ENCODE assay signal across 8 cellular contexts in genomic region chr11:112157274-112157766, GRCh38. TPM values are rescaled to one million over a fixed set of nuclear protein-coding genes. Genes with fewer than 3 reads are reported as not detected.
DNase-seq lines count a peak whose midpoint lies in the region; ATAC-seq, FAIRE-seq and TF ChIP-seq lines count a peak whose summit lies in the region.

No MANE protein-coding gene starts in this region.

- no peak overlapping the region for H3T11ph ChIP-seq in H9 (ENCODE audit: low read length)

- no peak overlapping the region for H3K4me3 ChIP-seq in GM12878
- no peak overlapping the region for H3K4me3 ChIP-seq in right lobe of liver
- H3K4me3 ChIP-seq in dorsolateral prefrontal cortex = no peak overlapping the region

- intact Hi-C loops in GM12878 (cut with micrococcal nuclease; ENCODE audit: unreplicated experiment) = no loop called here
- intact Hi-C loops in right lobe of liver (cut with DNase I) = no loop called here
- intact Hi-C loops in dorsolateral prefrontal cortex (cut with DNase I) = no loop called here

- no peak for TF ChIP-seq RAD21 in GM12878 (IDR thresholded peaks at IDR 0.05; ENCODE audit: insufficient read depth, low read depth, low read length)

- no peak overlapping the region for H4K5ac ChIP-seq in H9 (ENCODE audit: insufficient read length, low read depth, low read length)

- TF ChIP-seq CTCF in AG09319 (IDR thresholded peaks at IDR 0.05; ENCODE audit: low read depth, low read length) = no peak
- TF ChIP-seq CTCF in GM12878 (IDR thresholded peaks at IDR 0.05 in 2 of 3, conservative IDR thresholded peaks at IDR 0.05 in 1 of 3; ENCODE audit: control insufficient read depth in 2 of 3, extremely low read depth in 1 of 3, insufficient read depth in 1 of 3, low read depth in 3 of 3, low read length in 3 of 3) = no peak
- TF ChIP-seq CTCF in right lobe of liver (IDR thresholded peaks at IDR 0.05) = no peak
- TF ChIP-seq CTCF in mesothelial cell of epicardium (IDR thresholded peaks at IDR 0.05; ENCODE audit: unreplicated experiment) = no peak
- no peak for TF ChIP-seq CTCF in dorsolateral prefrontal cortex (IDR thresholded peaks at IDR 0.05 in 54 of 56, conservative IDR thresholded peaks at IDR 0.05 in 2 of 56; ENCODE audit: low read depth in 1 of 56, partially characterized antibody in 56 of 56)
- TF ChIP-seq CTCF in H9 (conservative IDR thresholded peaks at IDR 0.05) = no peak

- RAD21 ChIA-PET in GM12878 (lab: Charles Lee; ENCODE audit: unreplicated experiment) = no interaction called here

- H3K4me1 ChIP-seq in GM12878 (ENCODE audit: control insufficient read depth, insufficient read depth, low read length) (no peaks in the 10 kb centered on the region), right lobe of liver (peaks cover 0 to 13% (median 5%) of the 10 kb centered on the region in 4 donors), H9 (ENCODE audit: insufficient read depth, low read length) (no peaks in the 10 kb centered on the region)

- no peak overlapping the region for H4K8ac ChIP-seq in H9 (replicated peaks; ENCODE audit: insufficient read length, low read depth, low read length)

- no peak for TF ChIP-seq EP300 in GM12878 (IDR thresholded peaks at IDR 0.05; ENCODE audit: borderline replicate concordance in 1 of 2, control insufficient read depth in 1 of 2, low read depth in 2 of 2, low read length in 2 of 2)

- H3K36me3 Mint-ChIP-seq in mesothelial cell of epicardium = no peaks in the 10 kb centered on the region
- H3K36me3 Mint-ChIP-seq in H9 (ENCODE audit: insufficient read depth in 1 of 3, low read depth in 3 of 3) = no peaks in the 10 kb centered on the region

- H4K20me1 ChIP-seq in GM12878 (ENCODE audit: control insufficient read depth, insufficient read depth) = no peaks in the 10 kb centered on the region
- no peaks in the 10 kb centered on the region for H4K20me1 ChIP-seq in H9 (ENCODE audit: control insufficient read depth, insufficient read depth, insufficient read length)

- H3K27ac Mint-ChIP-seq in mesothelial cell of epicardium = no peak overlapping the region
- no peak overlapping the region; a peak in 1 of 7 replicates for H3K27ac Mint-ChIP-seq in H9

- in situ Hi-C loops in GM12878 (cut with MboI) = no loop called here

- SMC1A ChIA-PET in GM12878 (lab: Charles Lee; ENCODE audit: uncharacterized antibody, unreplicated experiment) = interaction anchor here (1.1 kb wide), 1 partner anchor 43 kb away, joined by 3 read pairs; no protein-coding TSS in a partner anchor

- H2BK15ac ChIP-seq in H9 (ENCODE audit: low read depth, low read length) = no peak overlapping the region

- no peaks in the 10 kb centered on the region for H3K23me2 ChIP-seq in H9 (ENCODE audit: insufficient read length, low read depth, low read length, poor library complexity, severe bottlenecking)

- H3K9me3 Mint-ChIP-seq in mesothelial cell of epicardium (no peaks in the 10 kb centered on the region), H9 (no peaks in the 10 kb centered on the region)

- no peak for FAIRE-seq in GM12878 (lab: Jason Lieb, UNC)

- BruUV-seq in GM12878 (replicated peaks; lab: Mats Ljungman, UMichigan) = no TSS peak

- DNase-seq in AG09319 (ENCODE audit: extremely low read depth, low read depth) (peak; percentile 90), HT1080 (ENCODE audit: low read depth) (peak; percentile 100), GM12878 (ENCODE audit: low read depth, low spot score) (no peak), right lobe of liver (no peak), mesothelial cell of epicardium (ENCODE audit: low spot score in 2 of 2, unreplicated experiment in 2 of 2) (no peak), dorsolateral prefrontal cortex (no peak), H9 (no peak)

- H3K27me3 ChIP-seq in GM12878 (replicated peaks in 1 of 2; ENCODE audit: control insufficient read depth in 2 of 2, insufficient read depth in 2 of 2, low read length in 1 of 2) (no peaks in the 10 kb centered on the region), right lobe of liver (no peaks in the 10 kb centered on the region), dorsolateral prefrontal cortex (no peaks in the 10 kb centered on the region), H9 (ENCODE audit: insufficient read depth, low read length) (no peaks in the 10 kb centered on the region)

- no peak overlapping the region for H3K18ac ChIP-seq in H9 (ENCODE audit: insufficient read length, low read depth, low read length)

- H3K14ac ChIP-seq in H9 (ENCODE audit: insufficient read depth, low read length) = no peak overlapping the region

- no peak overlapping the region for H2AFZ ChIP-seq in GM12878 (ENCODE audit: control insufficient read depth, low read depth, low read length)
- no peak overlapping the region for H2AFZ ChIP-seq in H9 (ENCODE audit: low read length)

- H3K27ac ChIP-seq in GM12878 (ENCODE audit: control insufficient read depth, insufficient read depth) = no peak overlapping the region
- H3K27ac ChIP-seq in right lobe of liver = peak overlapping the region; percentile 45 to 58 (median 51)
- H3K27ac ChIP-seq in dorsolateral prefrontal cortex = no peak overlapping the region
- H3K27ac ChIP-seq in H9 (ENCODE audit: insufficient read length, low read depth, low read length) = no peak overlapping the region

- CTCF ChIA-PET in GM12878 (lab: Yijun Ruan, JAX) = interaction anchor here (1.3 to 1.8 kb wide), 3 partner anchors 12 to 44 kb away, joined by 3 to 8 read pairs (median 6); partner anchors contain the start of gene BCO2

- no peak overlapping the region for H3K4me3 Mint-ChIP-seq in mesothelial cell of epicardium
- no peak overlapping the region for H3K4me3 Mint-ChIP-seq in H9

- H3K4ac ChIP-seq in H9 (ENCODE audit: low read depth, low read length) = no peak overlapping the region

- no peak overlapping the region for H2BK12ac ChIP-seq in H9 (ENCODE audit: insufficient read length, low read depth, low read length)

- H3K79me1 ChIP-seq in H9 (ENCODE audit: insufficient read depth, low read depth, low read length, poor library complexity, severe bottlenecking) = no peaks in the 10 kb centered on the region

- H3K79me2 ChIP-seq in GM12878 (ENCODE audit: control insufficient read depth, insufficient read depth, low read length) (no peaks in the 10 kb centered on the region), H9 (ENCODE audit: insufficient read depth, low read length) (no peaks in the 10 kb centered on the region)

- H3K9me3 ChIP-seq in GM12878 (replicated peaks; ENCODE audit: control insufficient read depth, insufficient read depth, low read length) (no peaks in the 10 kb centered on the region), right lobe of liver (no peaks in the 10 kb centered on the region), H9 (ENCODE audit: control insufficient read depth, low read depth, low read length) (no peaks in the 10 kb centered on the region)

- H2BK120ac ChIP-seq in H9 (ENCODE audit: low read depth, low read length, poor library complexity, severe bottlenecking) = no peak overlapping the region

- no peaks in the 10 kb centered on the region for H3K4me1 Mint-ChIP-seq in mesothelial cell of epicardium
- no peaks in the 10 kb centered on the region; a peak in 1 of 4 replicates for H3K4me1 Mint-ChIP-seq in H9

- H4K91ac ChIP-seq in H9 (ENCODE audit: insufficient read length, low read depth, low read length) = no peak overlapping the region

- no peak overlapping the region for H2AK5ac ChIP-seq in H9 (ENCODE audit: insufficient read length, low read length)

- H3K36me3 ChIP-seq in GM12878 (ENCODE audit: control insufficient read depth in 2 of 2, insufficient read depth in 2 of 2, low read length in 1 of 2) = no peaks in the 10 kb centered on the region
- no peaks in the 10 kb centered on the region for H3K36me3 ChIP-seq in right lobe of liver

- no peak overlapping the region for H3K23ac ChIP-seq in H9 (ENCODE audit: insufficient read length, low read depth, low read length)

- H3K4me2 ChIP-seq in GM12878 (ENCODE audit: control insufficient read depth, insufficient read depth) = no peak overlapping the region
- H3K4me2 ChIP-seq in H9 (ENCODE audit: insufficient read depth, insufficient read length, low read length) = no peak overlapping the region

- POLR2A ChIA-PET in GM12878 (lab: Charles Lee) = no interaction called here

- H2BK5ac ChIP-seq in H9 (ENCODE audit: insufficient read length, low read length) = no peak overlapping the region

- no peak overlapping the region for H2BK20ac ChIP-seq in H9 (ENCODE audit: low read depth, low read length, poor library complexity, severe bottlenecking)

- peak; percentile 49 for ATAC-seq in GM12878
- peak; percentile 90 to 95 (median 94) for ATAC-seq in right lobe of liver
- no peak for ATAC-seq in GM18858 (IDR thresholded peaks at IDR 0.05; ENCODE audit: unreplicated experiment)

- H3K27me3 Mint-ChIP-seq in mesothelial cell of epicardium (ENCODE audit: low read depth) (peaks cover 7% of the 10 kb centered on the region), H9 (ENCODE audit: low read depth) (no peaks in the 10 kb centered on the region)

- H3K9ac ChIP-seq in GM12878 (ENCODE audit: control insufficient read depth, insufficient read depth, low read length) (no peak overlapping the region), H9 (ENCODE audit: extremely low read depth, insufficient read length, low read length) (no peak overlapping the region)

- no peak overlapping the region for H3K56ac ChIP-seq in H9 (ENCODE audit: insufficient read length, low read depth, low read length)

- WGBS in GM12878 (ENCODE audit: insufficient coverage, insufficient replicate concordance, low lambda C conversion rate, missing lambda C conversion rate) = 65% methylated on average over 3 of the region's 3 CpGs
- WGBS in right lobe of liver (ENCODE audit: insufficient coverage, low coverage, low lambda C conversion rate, missing lambda C conversion rate) = 53% methylated on average over 3 of the region's 3 CpGs
- no CpG with 5 or more reads among the region's 3 CpGs for WGBS in H9 (ENCODE audit: extremely low coverage, insufficient read length, low lambda C conversion rate)

- TF ChIP-seq POLR2A in GM12878 (IDR thresholded peaks at IDR 0.05; ENCODE audit: low read depth, low read length) = no peak
- no peak for TF ChIP-seq POLR2A in right lobe of liver (IDR thresholded peaks at IDR 0.05)

RNA-seq across cellular contexts. Expression of gene IL18, which starts 6.6 kb away (rescaled TPM):
- total RNA-seq in HT1080 (2014; rRNA removed; shearing (Covaris generic)) = 0.32 TPM in 1 of 2 replicates, not detected in the other
- 0.21 and 0.74 TPM in 2 replicates for polyA plus RNA-seq in HT1080 (2015; cell fraction: cytosol; rRNA removed)
- 0.58 TPM in 1 of 2 replicates, not detected in the other for polyA plus RNA-seq in HT1080 (2015; cell fraction: nucleus; rRNA removed)
- total RNA-seq in GM12878 (2013; cell fraction: nucleolus; rRNA removed) = not detected in 2 replicates
- total RNA-seq in GM12878 (2014; rRNA removed) = 0.11 and 0.17 TPM in 2 replicates
- 0.32 and 0.40 TPM in 2 replicates for total RNA-seq in GM12878 (2014; rRNA removed; fragmentation: Illumina TruSeq; extraction: Trizol)
- 0.21 and 0.24 TPM in 2 replicates for total RNA-seq in GM12878 (2021)
- polyA plus RNA-seq in GM12878 (2011; ENCODE audit: low read depth) = 0.66 TPM
- polyA plus RNA-seq in GM12878 (2011; rRNA removed) = 0.12 TPM in 1 of 2 replicates, not detected in the other
- polyA plus RNA-seq in GM12878 (2011; cell fraction: cytosol; rRNA removed) = not detected in 2 replicates
- not detected in 2 replicates for polyA plus RNA-seq in GM12878 (2011; cell fraction: nucleus; rRNA removed)
- 0.65 and 1.2 TPM in 2 replicates for polyA plus RNA-seq in GM12878 (2012)
- 0.38 TPM in 1 of 2 replicates, not detected in the other for polyA plus RNA-seq in GM12878 (2014; fragmentation: Illumina TruSeq; extraction: Trizol)
- under 1 TPM; 0.40 to 0.42 TPM for polyA plus RNA-seq in GM12878 (2014; fragmentation: Nextera tagmentation; extraction: Ambion mirVana)
- 0.27 and 0.34 TPM in 2 replicates for polyA plus RNA-seq in GM12878 (2014; rRNA removed)
- under 1 TPM; 0.15 to 0.19 TPM for polyA plus RNA-seq in GM12878 (2016; fragmentation: Nextera tagmentation; extraction: Ambion mirVana)
- not detected in 2 replicates for polyA minus RNA-seq in GM12878 (2011; rRNA and poly(A)+ RNA removed)
- not detected in 2 replicates for polyA minus RNA-seq in GM12878 (2011; cell fraction: cytosol; rRNA and poly(A)+ RNA removed)
- not detected in 2 replicates for polyA minus RNA-seq in GM12878 (2011; cell fraction: nucleus; rRNA and poly(A)+ RNA removed)
- 1 to 10 TPM; 2.7 to 7.2 (median 4.4) TPM for total RNA-seq in right lobe of liver
- total RNA-seq in mesothelial cell of epicardium = 0.24 to 0.31 TPM (median 0.29 TPM) in 3 replicates
- 10 to 100 TPM in 10 of 120 experiments, 1 to 10 TPM in 110; 1.1 to 18.1 (median 4.8) TPM for total RNA-seq in dorsolateral prefrontal cortex
- total RNA-seq in H9 (2021) = 0.31 TPM in 1 of 2 replicates, not detected in the other

RNA-seq across cellular contexts. Expression of gene TEX12, which starts 9.9 kb away (rescaled TPM):
- 0.94 TPM in 1 of 2 replicates, not detected in the other for total RNA-seq in HT1080 (2014; rRNA removed; shearing (Covaris generic))
- 0.23 and 0.46 TPM in 2 replicates for polyA plus RNA-seq in HT1080 (2015; cell fraction: cytosol; rRNA removed)
- 0.32 and 0.35 TPM in 2 replicates for polyA plus RNA-seq in HT1080 (2015; cell fraction: nucleus; rRNA removed)
- total RNA-seq in GM12878 (2013; cell fraction: nucleolus; rRNA removed) = 1.1 and 2.4 TPM in 2 replicates
- total RNA-seq in GM12878 (2014; rRNA removed) (0.16 TPM in 1 of 2 replicates, not detected in the other), GM12878 (2014; rRNA removed; fragmentation: Illumina TruSeq; extraction: Trizol) (0.18 and 0.41 TPM in 2 replicates), GM12878 (2021) (0.51 TPM in 1 of 2 replicates, not detected in the other), right lobe of liver (under 1 TPM in 1 of 6 experiments, not detected in 5; 0.31 TPM), mesothelial cell of epicardium (0.36 to 0.65 TPM in 2 of 3 replicates, not detected in the other), dorsolateral prefrontal cortex (1 to 10 TPM in 19 of 120 experiments, under 1 TPM in 46, not detected in 55; 0.41 to 1.7 (median 0.86) TPM), H9 (2021) (0.22 and 0.31 TPM in 2 replicates)
- not detected for polyA plus RNA-seq in GM12878 (2011; ENCODE audit: low read depth)
- polyA plus RNA-seq in GM12878 (2011; rRNA removed) (0.11 and 0.27 TPM in 2 replicates), GM12878 (2014; fragmentation: Illumina TruSeq; extraction: Trizol) (0.50 and 1.1 TPM in 2 replicates), GM12878 (2014; fragmentation: Nextera tagmentation; extraction: Ambion mirVana) (1 to 10 TPM in 1 of 2 experiments, under 1 TPM in 1; 0.79 to 1.3 TPM), GM12878 (2014; rRNA removed) (0.14 and 0.29 TPM in 2 replicates), GM12878 (2016; fragmentation: Nextera tagmentation; extraction: Ambion mirVana) (under 1 TPM; 0.28 to 0.68 TPM)
- 0.07 TPM in 1 of 2 replicates, not detected in the other for polyA plus RNA-seq in GM12878 (2011; cell fraction: cytosol; rRNA removed)
- polyA plus RNA-seq in GM12878 (2011; cell fraction: nucleus; rRNA removed) = 0.13 and 0.19 TPM in 2 replicates
- 0.32 TPM in 1 of 2 replicates, not detected in the other for polyA plus RNA-seq in GM12878 (2012)
- not detected in 2 replicates for polyA minus RNA-seq in GM12878 (2011; rRNA and poly(A)+ RNA removed)
- not detected in 2 replicates for polyA minus RNA-seq in GM12878 (2011; cell fraction: cytosol; rRNA and poly(A)+ RNA removed)
- 0.38 TPM in 1 of 2 replicates, not detected in the other for polyA minus RNA-seq in GM12878 (2011; cell fraction: nucleus; rRNA and poly(A)+ RNA removed)

RNA-seq across cellular contexts. Expression of gene BCO2, which starts 18.0 kb away (rescaled TPM):
- total RNA-seq in HT1080 (2014; rRNA removed; shearing (Covaris generic)) = 0.17 and 0.19 TPM in 2 replicates
- polyA plus RNA-seq in HT1080 (2015; cell fraction: cytosol; rRNA removed) = 0.27 and 1.5 TPM in 2 replicates
- polyA plus RNA-seq in HT1080 (2015; cell fraction: nucleus; rRNA removed) = 3.9 and 4.7 TPM in 2 replicates
- total RNA-seq in GM12878 (2013; cell fraction: nucleolus; rRNA removed) = 8.0 and 11.3 TPM in 2 replicates
- total RNA-seq in GM12878 (2014; rRNA removed) (0.51 and 0.54 TPM in 2 replicates), GM12878 (2014; rRNA removed; fragmentation: Illumina TruSeq; extraction: Trizol) (0.63 and 0.74 TPM in 2 replicates), GM12878 (2021) (0.51 and 0.56 TPM in 2 replicates), right lobe of liver (100 to 1,000 TPM in 2 of 6 experiments, 10 to 100 TPM in 4; 33.3 to 118 (median 75.5) TPM), mesothelial cell of epicardium (38.2 to 43.4 TPM (median 38.9 TPM) in 3 replicates), dorsolateral prefrontal cortex (10 to 100 TPM; 14.1 to 49.0 (median 26.6) TPM), H9 (2021) (0.31 and 0.44 TPM in 2 replicates)
- polyA plus RNA-seq in GM12878 (2011; ENCODE audit: low read depth) = 1.0 TPM
- polyA plus RNA-seq in GM12878 (2011; rRNA removed) (1.0 and 2.4 TPM in 2 replicates), GM12878 (2014; fragmentation: Illumina TruSeq; extraction: Trizol) (0.13 and 0.62 TPM in 2 replicates), GM12878 (2014; fragmentation: Nextera tagmentation; extraction: Ambion mirVana) (under 1 TPM; 0.29 to 0.42 TPM), GM12878 (2014; rRNA removed) (0.77 and 1.7 TPM in 2 replicates), GM12878 (2016; fragmentation: Nextera tagmentation; extraction: Ambion mirVana) (under 1 TPM; 0.53 to 0.70 TPM)
- 0.24 and 0.30 TPM in 2 replicates for polyA plus RNA-seq in GM12878 (2011; cell fraction: cytosol; rRNA removed)
- 2.5 TPM in 2 replicates for polyA plus RNA-seq in GM12878 (2011; cell fraction: nucleus; rRNA removed)
- 0.60 and 1.0 TPM in 2 replicates for polyA plus RNA-seq in GM12878 (2012)
- polyA minus RNA-seq in GM12878 (2011; rRNA and poly(A)+ RNA removed) = 0.36 and 0.51 TPM in 2 replicates
- polyA minus RNA-seq in GM12878 (2011; cell fraction: cytosol; rRNA and poly(A)+ RNA removed) = not detected in 2 replicates
- polyA minus RNA-seq in GM12878 (2011; cell fraction: nucleus; rRNA and poly(A)+ RNA removed) = 0.48 and 2.1 TPM in 2 replicates

Comparison
In these comparisons a context has a peak if more than half of its experiments do, and no peak if none do; other contexts are left out.
1. DNase-seq: peak in AG09319 (single experiment) and HT1080 (single experiment); none in GM12878 (single experiment), right lobe of liver (0 of 3), mesothelial cell of epicardium (0 of 2), dorsolateral prefrontal cortex (0 of 10) and H9 (single experiment).
2. H3K27ac ChIP-seq: peak in right lobe of liver (3 of 3); none in GM12878 (single experiment), dorsolateral prefrontal cortex (0 of 59) and H9 (single experiment).